34 cellular contexts compared by ENCODE assay signal in the genomic region with DNA sequence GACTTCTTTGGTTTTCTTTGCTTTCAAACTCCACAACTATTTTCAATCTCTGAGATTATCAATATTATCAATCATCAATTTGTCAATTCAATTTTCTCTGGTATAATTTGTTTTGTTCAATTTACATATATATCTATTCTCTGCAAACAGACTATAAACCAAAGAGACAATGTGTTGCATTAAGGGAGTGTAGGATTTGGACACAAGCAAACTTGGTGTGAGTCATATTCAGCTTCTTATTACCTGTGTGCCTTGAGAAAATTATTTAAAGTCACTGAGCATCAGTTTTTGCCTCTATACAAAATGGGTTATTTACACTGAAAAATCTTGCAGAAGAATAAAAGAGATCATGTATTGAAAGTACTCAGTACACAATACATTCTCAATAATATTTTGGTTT.
"Had no signal": no experiment of that assay in that cellular context is flagged by ENCODE, and none has a peak within 500 bp of the region (broad histone marks: within the 10 kb centered on the region; RNA-seq: fewer than 3 reads in every experiment).

No MANE protein-coding gene starts in this region.

- H3K27me3 ChIP-seq: MG63 had no signal

- DNase-seq: Karpas-422, Kasumi-1, MG63, MM.1S, MV-4-11, NCI-H1048, NCI-H1092, NCI-H1092 treated with DMSO at 0.1 percent for 48 hours, NCI-H1105, NCI-H1105 treated with DMSO at 0.1 percent for 48 hours, NCI-H1417, NCI-H1417 treated with DMSO at 0.1 percent for 48 hours, NCI-H1436, NCI-H1436 treated with DMSO at 0.1 percent for 48 hours, NCI-H146, NCI-H1694, NCI-H1694 treated with DMSO at 0.1 percent for 48 hours, NCI-H187, NCI-H187 treated with DMSO at 0.1 percent for 48 hours, NCI-H1930, NCI-H2029, NCI-H2029 treated with DMSO at 0.1 percent for 48 hours, NCI-H2081, NCI-H2081 treated with DMSO at 0.1 percent for 48 hours, NCI-H2107, NCI-H2171, NCI-H2171 treated with DMSO at 0.1 percent for 48 hours, NCI-H2227 treated with DMSO at 0.1 percent for 48 hours, NCI-H226, NCI-H345, NCI-H446, NCI-H446 treated with DMSO at 0.1 percent for 48 hours, NCI-H510A had no signal

- H3K36me3 ChIP-seq: MG63 had no signal

- H3K4me3 ChIP-seq: MG63 had no signal

- H3K9ac ChIP-seq: KMS-11 had no signal

- H3K4me2 ChIP-seq: KMS-11 had no signal

- H3K27ac ChIP-seq: KMS-11 had no signal

- H3K9me3 ChIP-seq: MG63 had no signal
